Comparison of ENCODE assay signal across 14 cellular contexts in genomic region chr13:44801990-44802389, GRCh38.
DNase-seq lines count a peak whose midpoint lies in the region; ATAC-seq and TF ChIP-seq lines count a peak whose summit lies in the region.
"Had no signal": no experiment of that assay in that cellular context is flagged by ENCODE, and none has a peak within 500 bp of the region (broad histone marks: within the 10 kb centered on the region; RNA-seq: fewer than 3 reads in every experiment).

No MANE protein-coding gene starts in this region.

- no peaks in the 10 kb centered on the region for H3K36me3 Mint-ChIP-seq in stimulated activated naive B cell treated with anti-CD40 and anti-IgM and Interleukin-4, amounts not matched to agents 10 μg/mL and 1 μg/mL and 100 μg/mL, for 72 hours

- TF ChIP-seq CTCF in astrocyte of the cerebellum (IDR thresholded peaks at IDR 0.05; ENCODE audit: low read depth, low read length, missing control alignments) (no peak), adrenal gland (IDR thresholded peaks at IDR 0.05) (no peak)

- TF ChIP-seq POLR2A in adrenal gland (IDR thresholded peaks at IDR 0.05), result no peak

- H3K9me3 Mint-ChIP-seq in stimulated activated naive B cell treated with anti-CD40 and anti-IgM and Interleukin-4, amounts not matched to agents 10 μg/mL and 1 μg/mL and 100 μg/mL, for 72 hours, result peaks cover 0 to 1% of the 10 kb centered on the region in 2 donors
- H3K9me3 Mint-ChIP-seq: T-helper 1 cell treated with Interleukin-12 subunit alpha and Interleukin-12 subunit beta and Interleukin-4 antibody, amounts not matched to agents 30 μg/mL and 1 μg/mL, for 36 hours had no signal

- no peak for ATAC-seq in GM21723 (IDR thresholded peaks at IDR 0.05; ENCODE audit: unreplicated experiment)
- no peak for ATAC-seq in stimulated activated naive B cell treated with anti-CD40 and anti-IgM and Interleukin-4, amounts not matched to agents 10 μg/mL and 1 μg/mL and 100 μg/mL, for 72 hours (replicated peaks)
- ATAC-seq: body of pancreas had no signal

- H3K4me3 ChIP-seq in astrocyte of the cerebellum (ENCODE audit: low read depth, low read length) (no peak overlapping the region), adrenal gland (no peak overlapping the region)
- H3K4me3 ChIP-seq: body of pancreas, esophagus squamous epithelium, lung had no signal

- peaks cover 0 to 5% of the 10 kb centered on the region in 2 donors for H3K27me3 Mint-ChIP-seq in stimulated activated naive B cell treated with anti-CD40 and anti-IgM and Interleukin-4, amounts not matched to agents 10 μg/mL and 1 μg/mL and 100 μg/mL, for 72 hours

- DNase-seq in CD1c-positive myeloid dendritic cell (ENCODE audit: extremely low spot score) (peak; percentile 41), KG1 (lab: John Stamatoyannopoulos, UW) (peak; percentile 50), astrocyte of the cerebellum (ENCODE audit: low read depth) (peak; percentile 63), kidney tubule cell (ENCODE audit: low spot score) (peak; percentile 73), adrenal gland (no peak), NCI-H82 (lab: John Stamatoyannopoulos, UW) (no peak)
- no peak for DNase-seq in stimulated activated naive B cell treated with anti-CD40 and anti-IgM and Interleukin-4, amounts not matched to agents 10 μg/mL and 1 μg/mL and 100 μg/mL, for 72 hours
- DNase-seq: body of pancreas, COR-L47, esophagus squamous epithelium, NCI-H526 treated with DMSO at 0.1 percent for 48 hours had no signal

- no peaks in the 10 kb centered on the region for H3K4me1 Mint-ChIP-seq in stimulated activated naive B cell treated with anti-CD40 and anti-IgM and Interleukin-4, amounts not matched to agents 10 μg/mL and 1 μg/mL and 100 μg/mL, for 72 hours

- H3K36me3 ChIP-seq in adrenal gland (replicated peaks in 1 of 2), result no peaks in the 10 kb centered on the region
- H3K36me3 ChIP-seq: esophagus squamous epithelium had no signal

- WGBS in adrenal gland, 4 donors, result 75 to 81% (median 78%) methylated on average over 4 of the region's 4 CpGs

- in situ Hi-C loops in astrocyte of the cerebellum (cut with HindIII; ENCODE audit: low sequenced_read_pairs), result no loop called here

- H3K9me3 ChIP-seq in adrenal gland (replicated peaks in 1 of 3), result no peaks in the 10 kb centered on the region
- H3K9me3 ChIP-seq: body of pancreas, esophagus squamous epithelium had no signal

- no peak overlapping the region for H3K27ac Mint-ChIP-seq in stimulated activated naive B cell treated with anti-CD40 and anti-IgM and Interleukin-4, amounts not matched to agents 10 μg/mL and 1 μg/mL and 100 μg/mL, for 72 hours
- H3K27ac Mint-ChIP-seq: T-helper 1 cell treated with Interleukin-12 subunit alpha and Interleukin-12 subunit beta and Interleukin-4 antibody, amounts not matched to agents 30 μg/mL and 1 μg/mL, for 36 hours had no signal

- no peaks in the 10 kb centered on the region for H3K27me3 ChIP-seq in adrenal gland
- H3K27me3 ChIP-seq: body of pancreas, esophagus squamous epithelium had no signal

- H3K27ac ChIP-seq in adrenal gland, result no peak overlapping the region
- H3K27ac ChIP-seq: body of pancreas, esophagus squamous epithelium had no signal

- intact Hi-C loops in adrenal gland (cut with DNase I), result no loop called here

- H3K4me3 Mint-ChIP-seq in stimulated activated naive B cell treated with anti-CD40 and anti-IgM and Interleukin-4, amounts not matched to agents 10 μg/mL and 1 μg/mL and 100 μg/mL, for 72 hours, result no peak overlapping the region
- H3K4me3 Mint-ChIP-seq: T-helper 1 cell treated with Interleukin-12 subunit alpha and Interleukin-12 subunit beta and Interleukin-4 antibody, amounts not matched to agents 30 μg/mL and 1 μg/mL, for 36 hours had no signal

- no peaks in the 10 kb centered on the region for H3K4me1 ChIP-seq in adrenal gland (replicated peaks in 1 of 2)

Comparison
In these comparisons a context has a peak if more than half of its experiments do, and no peak if none do; other contexts are left out.
1. DNase-seq: peak in CD1c-positive myeloid dendritic cell (single experiment), KG1 (single experiment), astrocyte of the cerebellum (single experiment) and kidney tubule cell (single experiment); none in adrenal gland (0 of 7), stimulated activated naive B cell treated with anti-CD40 and anti-IgM and Interleukin-4, amounts not matched to agents 10 μg/mL and 1 μg/mL and 100 μg/mL, for 72 hours (single experiment) and NCI-H82 (single experiment).